1 cellular context compared by ENCODE assay signal in genomic region chr22:23772315-23773246, GRCh38.
TF ChIP-seq lines count a peak whose summit lies in the region.

Gene MMP11, plus strand, starts transcription at chr22:23772849. Its CDS starts 22 bp downstream, at chr22:23772871.

TF ChIP-seq in HepG2, 621 proteins besides CTCF, POLR2A, EP300 and RAD21 (continued from another document and continues in another):
- TF ChIP-seq PAXIP1 (CRISPR knock-in tag; conservative IDR thresholded peaks at IDR 0.05) (no peak), TBX3 (IDR thresholded peaks at IDR 0.05; ENCODE audit: borderline replicate concordance) (no peak), ZNF563 (CRISPR knock-in tag; IDR thresholded peaks at IDR 0.05) (peak; percentile 43; the same call in 1 of the 2 replicates), ATF4 (CRISPR knock-in tag; IDR thresholded peaks at IDR 0.05) (no peak), SAP130 (CRISPR knock-in tag; IDR thresholded peaks at IDR 0.05; ENCODE audit: low read depth) (0 out of 2 replicates have a peak, but pooled peaks have one; percentile 20), CC2D1A (CRISPR knock-in tag; IDR thresholded peaks at IDR 0.05) (no peak), ZFP36 (IDR thresholded peaks at IDR 0.05; ENCODE audit: borderline replicate concordance, low read depth, low read length, partially characterized antibody) (no peak), ZNF205 (CRISPR knock-in tag; IDR thresholded peaks at IDR 0.05) (no peak), GABPB1 (CRISPR knock-in tag; IDR thresholded peaks at IDR 0.05) (peak; percentile 39; the same call in 1 of the 2 replicates), ZNF160 (CRISPR knock-in tag; IDR thresholded peaks at IDR 0.05) (0 out of 2 replicates have a peak, but pooled peaks have one; percentile 25), IKZF5 (CRISPR knock-in tag; IDR thresholded peaks at IDR 0.05) (no peak), GMEB1 (CRISPR knock-in tag; IDR thresholded peaks at IDR 0.05; ENCODE audit: borderline replicate concordance) (no peak), ZNF761 (CRISPR knock-in tag; conservative IDR thresholded peaks at IDR 0.05) (no peak), HIVEP1 (CRISPR knock-in tag; IDR thresholded peaks at IDR 0.05) (no peak), NBN (conservative IDR thresholded peaks at IDR 0.05) (no peak), KLF15 (CRISPR knock-in tag; IDR thresholded peaks at IDR 0.05; ENCODE audit: borderline replicate concordance) (no peak), ZBTB7B (CRISPR knock-in tag; IDR thresholded peaks at IDR 0.05) (no peak), NR2F1 (CRISPR knock-in tag; IDR thresholded peaks at IDR 0.05) (peak in 1 of 2 experiments; percentile 41; a peak in 1 of 4 replicates), SNAPC2 (CRISPR knock-in tag; IDR thresholded peaks at IDR 0.05) (no peak), RFX1 (IDR thresholded peaks at IDR 0.05) (no peak), MAF1 (CRISPR knock-in tag; IDR thresholded peaks at IDR 0.05; ENCODE audit: borderline replicate concordance) (no peak), CSRNP2 (CRISPR knock-in tag; conservative IDR thresholded peaks at IDR 0.05; ENCODE audit: low read depth) (no peak), GPN1 (CRISPR knock-in tag; IDR thresholded peaks at IDR 0.05; ENCODE audit: borderline replicate concordance) (no peak), TAF15 (IDR thresholded peaks at IDR 0.05; ENCODE audit: low read depth, low read length, poor library complexity, severe bottlenecking) (no peak), IRF2 (CRISPR knock-in tag; IDR thresholded peaks at IDR 0.05) (no peak), ZNF530 (CRISPR knock-in tag; IDR thresholded peaks at IDR 0.05; ENCODE audit: low read depth) (no peak), WIZ (CRISPR knock-in tag; IDR thresholded peaks at IDR 0.05) (0 out of 2 replicates have a peak, but pooled peaks have one; percentile 21), ZNF496 (CRISPR knock-in tag; IDR thresholded peaks at IDR 0.05; ENCODE audit: insufficient replicate concordance) (no peak), TARDBP (CRISPR knock-in tag; IDR thresholded peaks at IDR 0.05) (no peak), RFXANK (CRISPR knock-in tag; IDR thresholded peaks at IDR 0.05) (no peak), NCOA5 (CRISPR knock-in tag; IDR thresholded peaks at IDR 0.05) (no peak), GZF1 (CRISPR knock-in tag; IDR thresholded peaks at IDR 0.05) (no peak), BRF2 (CRISPR knock-in tag; IDR thresholded peaks at IDR 0.05) (no peak), THRA (CRISPR knock-in tag; IDR thresholded peaks at IDR 0.05; ENCODE audit: borderline replicate concordance) (peak; percentile 8; the same call in 1 of the 2 replicates), ZNF839 (CRISPR knock-in tag; IDR thresholded peaks at IDR 0.05; ENCODE audit: borderline replicate concordance) (no peak), ZFX (CRISPR knock-in tag; IDR thresholded peaks at IDR 0.05; ENCODE audit: low read depth) (peak; percentile 64), ZNF414 (CRISPR knock-in tag; IDR thresholded peaks at IDR 0.05) (no peak), RERE (CRISPR knock-in tag; IDR thresholded peaks at IDR 0.05; ENCODE audit: low read depth) (no peak), ETV6 (CRISPR knock-in tag; conservative IDR thresholded peaks at IDR 0.05) (no peak), ZFP36L1 (CRISPR knock-in tag; IDR thresholded peaks at IDR 0.05) (no peak), AGO2 (optimal IDR thresholded peaks at IDR 0.05; ENCODE audit: low read depth, low read length) (peak; percentile 59), RXRA (CRISPR knock-in tag; IDR thresholded peaks at IDR 0.05) (no peak; the same call in 1 of the 2 replicates), PATZ1 (CRISPR knock-in tag; IDR thresholded peaks at IDR 0.05) (no peak), ZSCAN9 (CRISPR knock-in tag; IDR thresholded peaks at IDR 0.05; ENCODE audit: borderline replicate concordance) (no peak), ZNF572 (CRISPR knock-in tag; IDR thresholded peaks at IDR 0.05) (no peak), ARNT (IDR thresholded peaks at IDR 0.05) (no peak), ZFY (CRISPR knock-in tag; IDR thresholded peaks at IDR 0.05) (peak; percentile 64), ZNF782 (CRISPR knock-in tag; IDR thresholded peaks at IDR 0.05; ENCODE audit: borderline replicate concordance) (no peak)
